In the genomic region with DNA sequence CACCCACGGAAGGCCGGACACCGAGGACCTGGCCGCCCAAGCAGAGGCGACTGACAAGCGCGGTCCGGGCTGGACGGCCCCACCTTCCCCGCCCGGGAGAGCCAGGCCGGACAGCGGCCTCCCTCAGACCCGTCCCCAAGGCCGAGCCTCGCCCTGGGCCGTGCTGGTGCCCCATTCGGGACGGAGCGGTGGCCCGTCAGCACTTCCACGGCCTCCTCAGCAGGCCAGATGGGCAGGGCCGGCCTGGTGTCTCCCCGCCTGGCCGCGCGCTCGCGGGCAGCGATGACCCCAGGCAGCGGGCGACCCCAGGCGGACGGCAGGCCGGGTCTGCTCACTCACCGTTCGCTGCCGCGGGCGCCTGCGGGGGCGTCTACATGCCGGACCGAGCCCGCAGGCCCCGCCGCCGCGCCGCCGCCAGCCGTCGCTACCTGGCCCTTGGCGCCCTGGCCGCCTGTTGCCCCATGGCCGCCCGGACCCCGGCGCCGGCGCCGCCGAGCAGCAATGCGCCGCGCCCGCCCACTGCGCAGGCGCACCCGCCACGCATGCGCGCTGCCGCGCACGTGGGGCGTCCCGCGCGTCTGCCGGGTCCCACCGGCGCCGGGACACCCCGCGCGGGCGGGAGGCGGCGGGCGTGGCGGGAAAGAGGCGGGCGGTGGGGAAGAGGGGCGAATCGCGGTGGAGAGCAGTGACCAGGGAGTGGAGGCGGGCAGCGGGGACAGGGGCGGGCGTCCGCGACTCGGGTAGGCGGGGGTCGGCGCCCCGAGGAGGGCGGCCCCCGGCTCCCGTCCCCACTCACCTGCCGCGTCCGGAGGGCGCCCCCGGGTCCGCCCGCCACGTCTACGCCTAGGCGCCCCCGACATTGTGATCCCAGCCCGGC, we compare ENCODE assay signal across 8 cellular contexts. TPM values are rescaled to one million over a fixed set of nuclear protein-coding genes. Genes with fewer than 3 reads are reported as not detected.
DNase-seq lines count a peak whose midpoint lies in the region; ATAC-seq and TF ChIP-seq lines count a peak whose summit lies in the region.

A gene with protein sequence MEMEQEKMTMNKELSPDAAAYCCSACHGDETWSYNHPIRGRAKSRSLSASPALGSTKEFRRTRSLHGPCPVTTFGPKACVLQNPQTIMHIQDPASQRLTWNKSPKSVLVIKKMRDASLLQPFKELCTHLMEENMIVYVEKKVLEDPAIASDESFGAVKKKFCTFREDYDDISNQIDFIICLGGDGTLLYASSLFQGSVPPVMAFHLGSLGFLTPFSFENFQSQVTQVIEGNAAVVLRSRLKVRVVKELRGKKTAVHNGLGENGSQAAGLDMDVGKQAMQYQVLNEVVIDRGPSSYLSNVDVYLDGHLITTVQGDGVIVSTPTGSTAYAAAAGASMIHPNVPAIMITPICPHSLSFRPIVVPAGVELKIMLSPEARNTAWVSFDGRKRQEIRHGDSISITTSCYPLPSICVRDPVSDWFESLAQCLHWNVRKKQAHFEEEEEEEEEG (minus strand): TSS at position 521 of the 877 bp plus-strand sequence. CDS start 13,064 bp downstream, outside the sequence.

- H3K36me3 ChIP-seq in suprapubic skin: no peaks in the 10 kb centered on the region

- H3K4me1 ChIP-seq in suprapubic skin: peaks cover 76% of the 10 kb centered on the region

- H3K27ac ChIP-seq in suprapubic skin: peak within 1 kb of the TSS; percentile 96

- ATAC-seq in GM19372 (IDR thresholded peaks at IDR 0.05; ENCODE audit: low read depth, unreplicated experiment): peak; percentile 40
- ATAC-seq in HG03521 (IDR thresholded peaks at IDR 0.05; ENCODE audit: unreplicated experiment): peak; percentile 40
- peak; percentile 70 for ATAC-seq in omental fat pad (ENCODE audit: low FRiP score)

- no peak for TF ChIP-seq EP300 in suprapubic skin (IDR thresholded peaks at IDR 0.05)

- peak; percentile 72 for TF ChIP-seq POLR2A in Raji (IDR thresholded peaks at IDR 0.05; ENCODE audit: insufficient read depth, low read depth, low read length)
- peak in 1 of 2 donors; percentile 54 for TF ChIP-seq POLR2A in suprapubic skin (IDR thresholded peaks at IDR 0.05)

- DNase-seq in COLO668 (lab: John Stamatoyannopoulos, UW; ENCODE audit: unreplicated experiment) (peak; percentile 95), globus pallidus (ENCODE audit: low spot score) (peak; percentile 51), omental fat pad (ENCODE audit: low spot score) (no peak), suprapubic skin (ENCODE audit: low spot score in 2 of 2) (no peak)
- DNase-seq in activated naive CD4-positive, alpha-beta T cell treated with Interleukin-2 at 50 U/mL for 16 hours: peak; percentile 75

- WGBS in suprapubic skin: 4% methylated on average over 15 of the region's 123 CpGs

- no peaks in the 10 kb centered on the region for H3K9me3 ChIP-seq in suprapubic skin

- TF ChIP-seq CTCF in omental fat pad (IDR thresholded peaks at IDR 0.05): no peak
- no peak for TF ChIP-seq CTCF in suprapubic skin (IDR thresholded peaks at IDR 0.05)

- no peaks in the 10 kb centered on the region for H3K27me3 ChIP-seq in suprapubic skin

- peak within 1 kb of the TSS; percentile 90 for H3K4me3 ChIP-seq in suprapubic skin

RNA-seq across cellular contexts. Expression of the gene that starts here (rescaled TPM):
- total RNA-seq in omental fat pad (100 to 1,000 TPM in 3 of 4 donors, 10 to 100 TPM in 1; 97.2 to 136 (median 114) TPM), suprapubic skin (10 to 100 TPM; 55.5 to 78.3 (median 64.1) TPM)

Comparison
In these comparisons a context has a peak if more than half of its experiments do, and no peak if none do; other contexts are left out.
1. DNase-seq: peak in COLO668 (single experiment), activated naive CD4-positive, alpha-beta T cell treated with Interleukin-2 at 50 U/mL for 16 hours (single experiment) and globus pallidus (single experiment); none in omental fat pad (single experiment) and suprapubic skin (0 of 2).
2. Peak in every context shown above with its lines, with median percentiles within 50 percentile points of each other: ATAC-seq.